ENCODE assay signal across 8 cellular contexts in genomic region chr3:58434170-58434507, GRCh38. TPM values are rescaled to one million over a fixed set of nuclear protein-coding genes. Genes with fewer than 3 reads are reported as not detected.
DNase-seq lines count a peak whose midpoint lies in the region; ATAC-seq and TF ChIP-seq lines count a peak whose summit lies in the region.

No MANE protein-coding gene starts in this region.

- no TSS peak for BruUV-seq in OCI-LY7 (replicated peaks; lab: Mats Ljungman, UMichigan)

- H3K9me3 Mint-ChIP-seq in CD8-positive, alpha-beta T cell = no peaks in the 10 kb centered on the region
- H3K9me3 Mint-ChIP-seq in endothelial cell (ENCODE audit: unreplicated experiment) (no peaks in the 10 kb centered on the region), osteocyte (ENCODE audit: unreplicated experiment) (no peaks in the 10 kb centered on the region)

- peak overlapping the region; percentile 93 for H3K4me2 ChIP-seq in OCI-LY7 (ENCODE audit: low read length)

- H3K4me1 Mint-ChIP-seq in CD8-positive, alpha-beta T cell (ENCODE audit: low read depth) = peaks cover 25% of the 10 kb centered on the region
- peaks cover 22% of the 10 kb centered on the region for H3K4me1 Mint-ChIP-seq in endothelial cell (ENCODE audit: unreplicated experiment)
- peaks cover 41% of the 10 kb centered on the region for H3K4me1 Mint-ChIP-seq in osteocyte (ENCODE audit: unreplicated experiment)

- no peaks in the 10 kb centered on the region for H3K9me3 ChIP-seq in CD8-positive, alpha-beta T cell (ENCODE audit: low read length)
- no peaks in the 10 kb centered on the region for H3K9me3 ChIP-seq in OCI-LY7 (ENCODE audit: low read length)

- CTCF ChIA-PET in CD8-positive, alpha-beta T cell (lab: Charles Lee) = interaction anchor here (1.3 to 1.8 kb wide), 2 partner anchors 19 to 128 kb away, joined by 3 to 4 read pairs; partner anchors contain the start of genes HTD2 and RPP14
- CTCF ChIA-PET in OCI-LY7 (lab: Charles Lee; ENCODE audit: unreplicated experiment) = no interaction called here

- intact Hi-C loops in CD8-positive, alpha-beta T cell (cut with DNase I, micrococcal nuclease) = loop anchor here (5.0 to 10.0 kb wide), 5 partner anchors 98 to 1207 kb away; partner anchors contain the start of genes ABHD6 (in 1 of the 2), APPL1 (in 1 of the 2), ARF4 (in 1 of the 2) and SLMAP (in 1 of the 2)
- intact Hi-C loops in OCI-LY7 (cut with micrococcal nuclease; ENCODE audit: unreplicated experiment) = loop anchor here (5.0 to 10.0 kb wide), 3 partner anchors 58 to 1651 kb away; partner anchors contain the start of genes KCTD6 and PXK

- no peaks in the 10 kb centered on the region for H3K27me3 Mint-ChIP-seq in CD8-positive, alpha-beta T cell (ENCODE audit: low read depth)
- H3K27me3 Mint-ChIP-seq in endothelial cell (ENCODE audit: unreplicated experiment) (peaks cover 15% of the 10 kb centered on the region), osteocyte (ENCODE audit: unreplicated experiment) (no peaks in the 10 kb centered on the region)

- H3K27ac Mint-ChIP-seq in CD8-positive, alpha-beta T cell = peak overlapping the region; percentile 97
- H3K27ac Mint-ChIP-seq in endothelial cell (ENCODE audit: unreplicated experiment) (peak overlapping the region; percentile 30), osteocyte (ENCODE audit: unreplicated experiment) (peak overlapping the region; percentile 96)

- H4K20me1 ChIP-seq in OCI-LY7 (ENCODE audit: insufficient read depth, low read length) = no peaks in the 10 kb centered on the region

- no peak for DNase-seq in CD8-positive, alpha-beta T cell
- no peak for DNase-seq in OCI-LY7 (ENCODE audit: low spot score)
- DNase-seq in endothelial cell (ENCODE audit: low spot score) = no peak
- DNase-seq in osteocyte (ENCODE audit: extremely low spot score, unreplicated experiment) = no peak
- no peak for DNase-seq in dedifferentiated amniotic fluid mesenchymal stem cell (ENCODE audit: extremely low spot score)
- no peak for DNase-seq in OCI-M1 (lab: John Stamatoyannopoulos, UW)
- DNase-seq in NOMO-1 treated with dmso at 0.1 percent for 144 hours (lab: John Stamatoyannopoulos, UW; ENCODE audit: unreplicated experiment) = no peak
- DNase-seq in NCI-H82 (lab: John Stamatoyannopoulos, UW) = no peak

- POLR2A ChIA-PET in CD8-positive, alpha-beta T cell (lab: Charles Lee) = interaction anchor here (0.6 to 2.2 kb wide), 7 partner anchors 11 to 128 kb away, joined by 3 to 8 read pairs (median 4); partner anchors contain the start of genes HTD2, KCTD6 and RPP14
- POLR2A ChIA-PET in OCI-LY7 (lab: Charles Lee) = interaction anchor here (0.9 to 1.6 kb wide), 3 partner anchors 10 to 127 kb away, joined by 5 to 7 read pairs (median 6); no protein-coding TSS in a partner anchor

- H3K27ac ChIP-seq in CD8-positive, alpha-beta T cell (ENCODE audit: low read depth, low read length) = no peak overlapping the region
- peak overlapping the region; percentile 31 for H3K27ac ChIP-seq in OCI-LY7 (ENCODE audit: low read depth, low read length, poor library complexity, severe bottlenecking)

- H3K4me1 ChIP-seq in CD8-positive, alpha-beta T cell (ENCODE audit: insufficient read depth, low read length) = peaks cover 10% of the 10 kb centered on the region
- H3K4me1 ChIP-seq in OCI-LY7 (ENCODE audit: insufficient read depth, low read length, poor library complexity, severe bottlenecking) = peaks cover 27% of the 10 kb centered on the region

- ATAC-seq in CD8-positive, alpha-beta T cell = no peak

- H2AFZ ChIP-seq in OCI-LY7 (ENCODE audit: low read length) = peak overlapping the region; percentile 87

- H3K36me3 ChIP-seq in CD8-positive, alpha-beta T cell (ENCODE audit: insufficient read depth, low read length) = peaks cover 24% of the 10 kb centered on the region
- peaks cover 32% of the 10 kb centered on the region for H3K36me3 ChIP-seq in OCI-LY7 (ENCODE audit: insufficient read depth, low read length)

- no peak for TF ChIP-seq CTCF in CD8-positive, alpha-beta T cell (IDR thresholded peaks at IDR 0.05)
- TF ChIP-seq CTCF in OCI-LY7 (conservative IDR thresholded peaks at IDR 0.05; ENCODE audit: low read length) (no peak), endothelial cell (IDR thresholded peaks at IDR 0.05; ENCODE audit: unreplicated experiment) (no peak), osteocyte (IDR thresholded peaks at IDR 0.05) (no peak)

- H3K79me2 ChIP-seq in OCI-LY7 (ENCODE audit: insufficient read depth, low read depth, low read length) = peaks cover 21% of the 10 kb centered on the region; the same call in 1 of the 2 replicates

- peaks cover 35% of the 10 kb centered on the region for H3K36me3 Mint-ChIP-seq in CD8-positive, alpha-beta T cell
- H3K36me3 Mint-ChIP-seq in endothelial cell (ENCODE audit: low read depth, unreplicated experiment) (peaks cover 10% of the 10 kb centered on the region), osteocyte (ENCODE audit: unreplicated experiment) (peaks cover 15% of the 10 kb centered on the region)

- no peaks in the 10 kb centered on the region for H3K9me2 ChIP-seq in OCI-LY7 (ENCODE audit: insufficient read depth, low read length)

- H3K27me3 ChIP-seq in CD8-positive, alpha-beta T cell (ENCODE audit: insufficient read depth, low read length) = no peaks in the 10 kb centered on the region

- H3K4me3 ChIP-seq in CD8-positive, alpha-beta T cell (ENCODE audit: low read depth, low read length) = peak overlapping the region; percentile 25
- H3K4me3 ChIP-seq in OCI-LY7 (ENCODE audit: low read depth, low read length, poor library complexity, severe bottlenecking) = peak overlapping the region; percentile 83

- peak overlapping the region; percentile 92 for H3K4me3 Mint-ChIP-seq in CD8-positive, alpha-beta T cell
- H3K4me3 Mint-ChIP-seq in endothelial cell (ENCODE audit: unreplicated experiment) (peak overlapping the region; percentile 78), osteocyte (ENCODE audit: unreplicated experiment) (peak overlapping the region; percentile 88)

RNA-seq across cellular contexts. Expression of gene PDHB, which starts 0.5 kb away (rescaled TPM):
- 10 to 100 TPM; 32.5 to 33.2 TPM for total RNA-seq in CD8-positive, alpha-beta T cell
- total RNA-seq in OCI-LY7 (2014; rRNA removed; shearing (Covaris generic)) = 60.8 and 76.8 TPM in 2 replicates
- 82.4 and 86.6 TPM in 2 replicates for total RNA-seq in OCI-LY7 (2022)
- 72.8 TPM for total RNA-seq in endothelial cell (ENCODE audit: unreplicated experiment)
- total RNA-seq in osteocyte = 85.5 and 89.0 TPM in 2 replicates

RNA-seq across cellular contexts. Expression of gene KCTD6, which starts 57.8 kb away (rescaled TPM):
- 1 to 10 TPM; 4.2 to 4.5 TPM for total RNA-seq in CD8-positive, alpha-beta T cell
- 12.6 and 17.1 TPM in 2 replicates for total RNA-seq in OCI-LY7 (2014; rRNA removed; shearing (Covaris generic))
- total RNA-seq in OCI-LY7 (2022) (16.4 and 16.6 TPM in 2 replicates), endothelial cell (ENCODE audit: unreplicated experiment) (11.9 TPM), osteocyte (13.6 and 14.4 TPM in 2 replicates)

Comparison
In these comparisons a context has a peak if more than half of its experiments do, and no peak if none do; other contexts are left out.
1. H3K27ac Mint-ChIP-seq: peak in every context shown above with its lines; median percentile 97 in CD8-positive, alpha-beta T cell; 96 in osteocyte; 30 in endothelial cell.